Comparison of ENCODE assay signal across 8 cellular contexts in genomic region chr9:40106003-40106782, GRCh38.
A peak's percentile ranks its signal among the peaks of the same experiment; 100 is the strongest.
DNase-seq lines count a peak whose midpoint lies in the region; ATAC-seq, FAIRE-seq and TF ChIP-seq lines count a peak whose summit lies in the region.
"Not testable (repeated sequence)": the region's sequence is repeated elsewhere in the genome, so short reads cannot be mapped to it uniquely, and the experiment has no call there.

No MANE protein-coding gene starts in this region.

- not testable (repeated sequence) for TF ChIP-seq EP300 in stomach (IDR thresholded peaks at IDR 0.05)

- not testable (repeated sequence) for TF ChIP-seq CTCF in Calu3 (IDR thresholded peaks at IDR 0.05; ENCODE audit: unreplicated experiment); keratinocyte (optimal IDR thresholded peaks at IDR 0.05 in 1 of 3, IDR thresholded peaks at IDR 0.05 in 1 of 3, conservative IDR thresholded peaks at IDR 0.05 in 1 of 3; ENCODE audit: extremely low read depth in 1 of 3, insufficient read depth in 2 of 3, low read length in 3 of 3); stomach (IDR thresholded peaks at IDR 0.05)

- H4K20me1 ChIP-seq in keratinocyte (ENCODE audit: control insufficient read depth, extremely low read depth, insufficient read depth, low read length), result not testable (repeated sequence)

- peak overlapping the region; percentile 71 for H2AFZ ChIP-seq in keratinocyte (ENCODE audit: control insufficient read depth, low read length)

- TF ChIP-seq POLR2A in stomach (IDR thresholded peaks at IDR 0.05), result not testable (repeated sequence)

- H3K9me1 ChIP-seq in keratinocyte (ENCODE audit: control insufficient read depth, extremely low read depth, insufficient read depth, low read length), result not testable (repeated sequence)

- dilution Hi-C loops in keratinocyte (cut with MboI; ENCODE audit: extremely low pct_ligation_motif_present, low sequenced_read_pairs), result not testable (repeated sequence)

- H3K4me2 ChIP-seq in keratinocyte (ENCODE audit: control insufficient read depth, extremely low read depth, insufficient read depth, low read depth, low read length), result not testable (repeated sequence)

- peaks cover 13% of the 10 kb centered on the region for H3K36me3 Mint-ChIP-seq in Calu3 (ENCODE audit: insufficient read depth, unreplicated experiment)
- H3K36me3 Mint-ChIP-seq in T-cell; activated naive CD4-positive, alpha-beta T cell treated with anti-CD3 and anti-CD28 coated beads for 36 hours (ENCODE audit: low read depth): not testable (repeated sequence)

- H3K36me3 ChIP-seq in effector memory CD4-positive, alpha-beta T cell (ENCODE audit: control insufficient read depth, insufficient read depth, low read length); keratinocyte (ENCODE audit: control insufficient read depth in 2 of 2, extremely low read depth in 1 of 2, insufficient read depth in 2 of 2, low read length in 2 of 2); stomach: not testable (repeated sequence)

- H3K79me2 ChIP-seq in keratinocyte (ENCODE audit: control insufficient read depth, insufficient read depth, low read length), result not testable (repeated sequence)

- H3K27ac Mint-ChIP-seq in Calu3 (ENCODE audit: unreplicated experiment) (peak overlapping the region; percentile 78), T-cell (peak overlapping the region; percentile 72 to 90)
- H3K27ac Mint-ChIP-seq in activated naive CD4-positive, alpha-beta T cell treated with anti-CD3 and anti-CD28 coated beads for 36 hours, result peak overlapping the region; percentile 61

- not testable (repeated sequence) for H3K4me1 ChIP-seq in effector memory CD4-positive, alpha-beta T cell (ENCODE audit: control insufficient read depth, insufficient read depth, low read length, poor library complexity, severe bottlenecking); keratinocyte (ENCODE audit: control insufficient read depth, extremely low read depth, insufficient read depth, low read length); stomach

- DNase-seq in Calu3; keratinocyte (ENCODE audit: low read depth, low spot score); stomach: not testable (repeated sequence)
- DNase-seq in T-cell, result peak in 27 of 34 experiments; percentile 0 to 65 (median 27)
- DNase-seq in activated naive CD4-positive, alpha-beta T cell treated with anti-CD3 and anti-CD28 coated beads for 36 hours, result peak; percentile 15
- DNase-seq in effector memory CD4-positive, alpha-beta T cell, result peak in 2 of 3 donors; percentile 0 to 40
- peak; percentile 80 for DNase-seq in posterior vena cava (ENCODE audit: low spot score)

- H3K9ac ChIP-seq in keratinocyte (ENCODE audit: control insufficient read depth, extremely low read depth, insufficient read depth, low read length), result peak overlapping the region; percentile 66

- BruUV-seq in Calu3 (replicated peaks; lab: Mats Ljungman, UMichigan), result not testable (repeated sequence)

- peak overlapping the region; percentile 22 for H3K4me3 ChIP-seq in effector memory CD4-positive, alpha-beta T cell (ENCODE audit: insufficient read depth, low read depth, low read length, poor library complexity, severe bottlenecking)
- H3K4me3 ChIP-seq in keratinocyte (ENCODE audit: control insufficient read depth in 2 of 3, extremely low read depth in 1 of 3, insufficient read depth in 2 of 3, low read depth in 1 of 3, low read length in 3 of 3) (peak overlapping the region in 2 of 3 experiments; percentile 27 to 38), stomach (peak overlapping the region in 3 of 4 donors; percentile 49 to 52 (median 49))

- not testable (repeated sequence) for H3K27me3 Mint-ChIP-seq in Calu3 (ENCODE audit: unreplicated experiment); T-cell; activated naive CD4-positive, alpha-beta T cell treated with anti-CD3 and anti-CD28 coated beads for 36 hours (ENCODE audit: low read depth)

- not testable (repeated sequence) for FAIRE-seq in keratinocyte (lab: Jason Lieb, UNC)

- H3K9me3 Mint-ChIP-seq in Calu3 (ENCODE audit: low read depth, unreplicated experiment); T-cell; activated naive CD4-positive, alpha-beta T cell treated with anti-CD3 and anti-CD28 coated beads for 36 hours: not testable (repeated sequence)

- ATAC-seq in HG03103 (IDR thresholded peaks at IDR 0.05; ENCODE audit: low read depth, unreplicated experiment), result peak; percentile 65
- ATAC-seq in T-cell (replicated peaks in 1 of 4), result peak; percentile 46 to 80 (median 64)

- POLR2A ChIA-PET in T-cell (lab: Charles Lee), result not testable (repeated sequence)

- 0 to 8% (median 2%) methylated on average over 10 to 23 of the region's 71 CpGs; no CpG with 5 or more reads in 1 of the 5 donors for WGBS in stomach, 5 donors

- not testable (repeated sequence) for H3K27me3 ChIP-seq in effector memory CD4-positive, alpha-beta T cell (replicated peaks; ENCODE audit: control insufficient read depth, insufficient read depth, low read length, poor library complexity, severe bottlenecking); keratinocyte (ENCODE audit: control insufficient read depth, extremely low read depth, insufficient read depth, low read length); stomach

- H3K27ac ChIP-seq in effector memory CD4-positive, alpha-beta T cell (ENCODE audit: insufficient read depth, low read length, poor library complexity, severe bottlenecking); keratinocyte (ENCODE audit: control insufficient read depth, insufficient read depth, low read length): not testable (repeated sequence)
- peak overlapping the region in 3 of 5 donors; percentile 32 to 84 (median 64) for H3K27ac ChIP-seq in stomach

- H3K4me1 Mint-ChIP-seq in Calu3 (ENCODE audit: low read depth, unreplicated experiment); T-cell; activated naive CD4-positive, alpha-beta T cell treated with anti-CD3 and anti-CD28 coated beads for 36 hours (ENCODE audit: low read depth): not testable (repeated sequence)

- H3K9me3 ChIP-seq in effector memory CD4-positive, alpha-beta T cell (ENCODE audit: control insufficient read depth, low read length); keratinocyte (ENCODE audit: control insufficient read depth, low read depth, low read length); stomach: not testable (repeated sequence)

- intact Hi-C loops in Calu3 (cut with micrococcal nuclease; ENCODE audit: unreplicated experiment); activated naive CD4-positive, alpha-beta T cell treated with anti-CD3 and anti-CD28 coated beads for 36 hours (cut with micrococcal nuclease); posterior vena cava (cut with DNase I); stomach (cut with DNase I; ENCODE audit: low total_unique reads): not testable (repeated sequence)

- CTCF ChIA-PET in Calu3 (lab: Charles Lee); T-cell (lab: Charles Lee); activated naive CD4-positive, alpha-beta T cell treated with anti-CD3 and anti-CD28 coated beads for 36 hours (lab: Charles Lee): not testable (repeated sequence)

- H3K4me3 Mint-ChIP-seq in Calu3 (ENCODE audit: low read depth, unreplicated experiment) (peak overlapping the region; percentile 80), T-cell (peak overlapping the region; percentile 70 to 89 (median 83))
- peak overlapping the region; percentile 79 for H3K4me3 Mint-ChIP-seq in activated naive CD4-positive, alpha-beta T cell treated with anti-CD3 and anti-CD28 coated beads for 36 hours
